In genomic region chr12:65157091-65157490, GRCh38 we compare ENCODE assay signal across 14 cellular contexts. TPM values are rescaled to one million over a fixed set of nuclear protein-coding genes. Genes with fewer than 3 reads are reported as not detected.
DNase-seq lines count a peak whose midpoint lies in the region; ATAC-seq and TF ChIP-seq lines count a peak whose summit lies in the region.
"Had no signal": no experiment of that assay in that cellular context is flagged by ENCODE, and none has a peak within 500 bp of the region (broad histone marks: within the 10 kb centered on the region; RNA-seq: fewer than 3 reads in every experiment).

No MANE protein-coding gene starts in this region.

- TF ChIP-seq CTCF in GM06990 (IDR thresholded peaks at IDR 0.05; ENCODE audit: insufficient read depth, low read length, poor library complexity, severe bottlenecking), result no peak
- TF ChIP-seq CTCF in endodermal cell (conservative IDR thresholded peaks at IDR 0.05), result no peak
- no peak for TF ChIP-seq CTCF in adrenal gland (IDR thresholded peaks at IDR 0.05)
- no peak for TF ChIP-seq CTCF in lower leg skin (IDR thresholded peaks at IDR 0.05)

- POLR2A ChIA-PET in activated CD4-positive, alpha-beta T cell treated with anti-CD3 and anti-CD28 coated beads for 36 hours (lab: Charles Lee), result interaction anchor here (2.5 kb wide), 1 partner anchor 12 kb away, joined by 14 read pairs; the partner anchor contains the start of gene LEMD3
- POLR2A ChIA-PET in T-cell (lab: Charles Lee), result interaction anchor here in 1 of 2 donors (2.0 kb wide), 1 partner anchor 12 kb away, joined by 20 read pairs; the partner anchor contains the start of gene LEMD3

- peaks cover 17% of the 10 kb centered on the region for H3K4me1 Mint-ChIP-seq in activated CD4-positive, alpha-beta T cell treated with anti-CD3 and anti-CD28 coated beads for 36 hours
- H3K4me1 Mint-ChIP-seq in T-cell, result peaks cover 9 to 16% (median 10%) of the 10 kb centered on the region in 3 donors
- peaks cover 21% of the 10 kb centered on the region for H3K4me1 Mint-ChIP-seq in endodermal cell

- peak overlapping the region; percentile 43 for H3K4me3 ChIP-seq in GM06990 (replicated peaks; ENCODE audit: low read depth, low read length)
- peak overlapping the region; percentile 6 for H3K4me3 ChIP-seq in endodermal cell (ENCODE audit: low read length)
- no peak overlapping the region for H3K4me3 ChIP-seq in adrenal gland
- no peak overlapping the region for H3K4me3 ChIP-seq in lower leg skin (ENCODE audit: low read depth, poor library complexity, severe bottlenecking)
- H3K4me3 ChIP-seq: esophagus muscularis mucosa had no signal

- H3K9ac ChIP-seq in endodermal cell (ENCODE audit: extremely low read depth, low read length, poor library complexity, severe bottlenecking), result no peak overlapping the region

- CTCF ChIA-PET in activated CD4-positive, alpha-beta T cell treated with anti-CD3 and anti-CD28 coated beads for 36 hours (lab: Charles Lee), result interaction anchor here (4.4 kb wide), 1 partner anchor 11 kb away, joined by 22 read pairs; the partner anchor contains the start of gene LEMD3
- CTCF ChIA-PET in T-cell (lab: Charles Lee), result interaction anchor here in 1 of 2 donors (1.1 to 1.5 kb wide), 2 partner anchors 12 to 76 kb away, joined by 6 to 15 read pairs; partner anchors contain the start of gene LEMD3

- TF ChIP-seq POLR2A in adrenal gland (IDR thresholded peaks at IDR 0.05) (no peak), lower leg skin (IDR thresholded peaks at IDR 0.05) (no peak)

- ATAC-seq in activated CD4-positive, alpha-beta T cell treated with anti-CD3 and anti-CD28 coated beads for 36 hours, result no peak
- ATAC-seq in T-cell (replicated peaks in 1 of 4), result no peak
- ATAC-seq: left lobe of liver had no signal

- no peak overlapping the region for H3K27ac ChIP-seq in endodermal cell (ENCODE audit: low read depth, low read length)
- H3K27ac ChIP-seq in adrenal gland, result no peak overlapping the region
- H3K27ac ChIP-seq: esophagus muscularis mucosa had no signal

- no peaks in the 10 kb centered on the region for H3K27me3 ChIP-seq in GM06990 (replicated peaks; ENCODE audit: control insufficient read depth, insufficient read depth, low read length)
- peaks cover 9% of the 10 kb centered on the region for H3K27me3 ChIP-seq in endodermal cell (ENCODE audit: control insufficient read depth, insufficient read depth, low read length, poor library complexity, severe bottlenecking)
- peaks cover 6% of the 10 kb centered on the region for H3K27me3 ChIP-seq in adrenal gland

- no peak for DNase-seq in activated CD4-positive, alpha-beta T cell treated with anti-CD3 and anti-CD28 coated beads for 36 hours
- DNase-seq in activated CD4-positive, alpha-beta T cell treated with anti-CD3 and anti-CD28 coated beads, Interleukin-2, amount 50 U/mL, for 1 hour, result no peak
- no peak for DNase-seq in GM06990 (ENCODE audit: extremely low read depth, insufficient read length)
- no peak for DNase-seq in T-cell
- DNase-seq in endodermal cell, result no peak
- DNase-seq in adrenal gland, result no peak
- DNase-seq in lower leg skin (ENCODE audit: low spot score in 2 of 2), result no peak
- DNase-seq in DMS153 (lab: John Stamatoyannopoulos, UW), result no peak
- DNase-seq: NCI-H2029 treated with DMSO at 0.1 percent for 48 hours, occipital lobe had no signal

- H3K36me3 ChIP-seq in GM06990 (ENCODE audit: control insufficient read depth, insufficient read depth, low read length), result no peaks in the 10 kb centered on the region
- no peaks in the 10 kb centered on the region for H3K36me3 ChIP-seq in endodermal cell (ENCODE audit: control insufficient read depth, insufficient read depth, low read length)
- no peaks in the 10 kb centered on the region for H3K36me3 ChIP-seq in adrenal gland (replicated peaks in 1 of 2)
- H3K36me3 ChIP-seq: esophagus muscularis mucosa had no signal

- H3K9me3 ChIP-seq in endodermal cell (ENCODE audit: control insufficient read depth, low read length) (no peaks in the 10 kb centered on the region), adrenal gland (replicated peaks in 1 of 3) (no peaks in the 10 kb centered on the region)
- H3K9me3 ChIP-seq: esophagus muscularis mucosa had no signal

- no peak overlapping the region for H3K4me3 Mint-ChIP-seq in activated CD4-positive, alpha-beta T cell treated with anti-CD3 and anti-CD28 coated beads for 36 hours
- no peak overlapping the region for H3K4me3 Mint-ChIP-seq in T-cell
- H3K4me3 Mint-ChIP-seq in endodermal cell, result no peak overlapping the region

- intact Hi-C loops in activated CD4-positive, alpha-beta T cell treated with anti-CD3 and anti-CD28 coated beads for 36 hours (cut with DNase I, micrococcal nuclease), result no loop called here
- intact Hi-C loops in adrenal gland (cut with DNase I), result no loop called here
- intact Hi-C loops in lower leg skin (cut with DNase I; ENCODE audit: low total_unique reads), result no loop called here

- H3K36me3 Mint-ChIP-seq in activated CD4-positive, alpha-beta T cell treated with anti-CD3 and anti-CD28 coated beads for 36 hours (ENCODE audit: low read depth), result no peaks in the 10 kb centered on the region
- no peaks in the 10 kb centered on the region for H3K36me3 Mint-ChIP-seq in T-cell
- no peaks in the 10 kb centered on the region for H3K36me3 Mint-ChIP-seq in endodermal cell (ENCODE audit: low read depth)
- H3K36me3 Mint-ChIP-seq: IgD-negative memory B cell had no signal

- 83 to 89% methylated on average over 3 to 4 of the region's 4 CpGs for WGBS in endodermal cell (ENCODE audit: insufficient coverage in 1 of 2, insufficient read length in 1 of 2), 2 experiments
- WGBS in adrenal gland, 4 donors, result 89 to 92% (median 91%) methylated on average over 4 of the region's 4 CpGs
- WGBS in lower leg skin, 2 donors, result 80 to 87% methylated on average over 4 of the region's 4 CpGs

- H3K27ac Mint-ChIP-seq in activated CD4-positive, alpha-beta T cell treated with anti-CD3 and anti-CD28 coated beads for 36 hours, result peak overlapping the region; percentile 38
- H3K27ac Mint-ChIP-seq in T-cell (peak overlapping the region; percentile 80 to 83), endodermal cell (no peak overlapping the region)

- H3K27me3 Mint-ChIP-seq in activated CD4-positive, alpha-beta T cell treated with anti-CD3 and anti-CD28 coated beads for 36 hours, result peaks cover 16% of the 10 kb centered on the region
- H3K27me3 Mint-ChIP-seq in T-cell (peaks cover 17 to 20% of the 10 kb centered on the region in 2 donors), endodermal cell (ENCODE audit: insufficient read depth) (peaks cover 31% of the 10 kb centered on the region)
- H3K27me3 Mint-ChIP-seq: IgD-negative memory B cell had no signal

- no peaks in the 10 kb centered on the region for H3K9me3 Mint-ChIP-seq in activated CD4-positive, alpha-beta T cell treated with anti-CD3 and anti-CD28 coated beads for 36 hours (ENCODE audit: low read depth)
- no peaks in the 10 kb centered on the region for H3K9me3 Mint-ChIP-seq in T-cell
- no peaks in the 10 kb centered on the region for H3K9me3 Mint-ChIP-seq in endodermal cell
- H3K9me3 Mint-ChIP-seq: IgD-negative memory B cell had no signal

- H3K4me1 ChIP-seq in endodermal cell (ENCODE audit: control insufficient read depth, insufficient read depth, low read length), result peaks cover 3% of the 10 kb centered on the region
- no peaks in the 10 kb centered on the region for H3K4me1 ChIP-seq in adrenal gland (replicated peaks in 1 of 2)
- H3K4me1 ChIP-seq: esophagus muscularis mucosa had no signal

RNA-seq across cellular contexts. Expression of gene LEMD3, which starts 12.3 kb away (rescaled TPM):
- 10 to 100 TPM; 15.9 to 17.6 TPM for total RNA-seq in activated CD4-positive, alpha-beta T cell treated with anti-CD3 and anti-CD28 coated beads for 36 hours
- total RNA-seq in T-cell (10 to 100 TPM; 57.0 to 62.9 (median 58.2) TPM), endodermal cell (10 to 100 TPM; 35.8 to 37.3 TPM), adrenal gland (10 to 100 TPM; 17.8 to 52.1 (median 25.3) TPM), lower leg skin (10 to 100 TPM; 45.1 to 89.8 (median 53.7) TPM)
- polyA plus RNA-seq in endodermal cell (2013, experiment 1 of 2), result 22.4 TPM
- 22.4 TPM for polyA plus RNA-seq in endodermal cell (2013, experiment 2 of 2)
- polyA plus RNA-seq in adrenal gland, result 10 to 100 TPM in 2 of 3 donors, 1 to 10 TPM in 1; 7.1 to 15.7 (median 10.5) TPM

RNA-seq across cellular contexts. Expression of gene WIF1, which starts 36.0 kb away (rescaled TPM):
- total RNA-seq in activated CD4-positive, alpha-beta T cell treated with anti-CD3 and anti-CD28 coated beads for 36 hours, result not detected
- total RNA-seq in T-cell (not detected), endodermal cell (not detected), adrenal gland (1 to 10 TPM in 2 of 8 donors, under 1 TPM in 5, not detected in 1; 0.12 to 3.8 (median 0.53) TPM), lower leg skin (1 to 10 TPM; 1.7 to 4.2 (median 2.3) TPM)
- polyA plus RNA-seq in endodermal cell (2013, experiment 1 of 2), result 1.5 TPM
- 0.29 TPM for polyA plus RNA-seq in endodermal cell (2013, experiment 2 of 2)
- polyA plus RNA-seq in adrenal gland, result under 1 TPM in 2 of 3 donors, not detected in 1; 0.24 to 0.51 TPM
- total RNA-seq: A172 had no signal
- polyA plus RNA-seq: IgD-negative memory B cell had no signal

Comparison
In these comparisons a context has a peak if more than half of its experiments do, and no peak if none do; other contexts are left out.
1. H3K4me3 ChIP-seq: peak in GM06990 (single experiment) and endodermal cell (single experiment); none in adrenal gland (0 of 4) and lower leg skin (single experiment).